1 cellular context compared by ENCODE assay signal in the genomic region with DNA sequence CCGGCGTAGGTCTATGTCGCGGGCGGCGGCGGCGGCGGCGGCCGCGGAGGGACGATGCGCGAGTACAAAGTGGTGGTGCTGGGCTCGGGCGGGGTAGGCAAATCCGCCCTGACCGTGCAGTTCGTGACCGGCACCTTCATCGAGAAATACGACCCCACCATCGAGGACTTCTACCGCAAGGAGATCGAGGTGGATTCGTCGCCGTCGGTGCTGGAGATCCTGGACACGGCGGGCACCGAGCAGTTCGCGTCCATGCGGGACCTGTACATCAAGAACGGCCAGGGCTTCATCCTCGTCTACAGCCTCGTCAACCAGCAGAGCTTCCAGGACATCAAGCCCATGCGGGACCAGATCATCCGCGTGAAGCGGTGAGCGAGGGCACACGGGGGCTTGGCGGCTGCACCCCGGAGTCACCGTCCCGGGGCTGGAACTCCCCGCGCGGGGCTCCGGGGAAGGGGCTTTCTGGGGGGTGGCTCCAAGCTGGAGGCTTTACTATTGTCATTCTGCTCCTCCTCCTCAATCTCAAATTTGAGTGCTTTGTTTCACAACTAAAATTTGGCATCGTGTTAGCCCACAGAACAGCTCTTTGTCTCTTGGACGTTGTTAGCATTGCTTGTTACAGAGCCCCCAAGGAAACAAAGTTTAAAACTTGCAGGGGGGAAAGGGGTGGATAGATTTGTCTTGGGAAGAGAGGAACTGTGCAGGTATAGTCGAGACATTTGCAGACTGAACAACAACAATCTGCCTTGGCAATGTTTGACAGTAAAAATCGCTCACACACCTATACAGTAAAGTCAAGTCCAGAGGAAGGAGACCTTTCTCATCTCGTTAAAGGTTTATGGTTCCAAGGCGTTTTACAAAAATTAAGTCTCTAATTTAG.
TF ChIP-seq lines count a peak whose summit lies in the region.

No MANE protein-coding gene starts in this region.

TF ChIP-seq in HepG2, 621 proteins besides CTCF, POLR2A, EP300 and RAD21 (continued from another document and continues in another):
- no peak for TF ChIP-seq ZNF280B (CRISPR knock-in tag; IDR thresholded peaks at IDR 0.05; ENCODE audit: borderline replicate concordance)
- TF ChIP-seq, protein P1, sequence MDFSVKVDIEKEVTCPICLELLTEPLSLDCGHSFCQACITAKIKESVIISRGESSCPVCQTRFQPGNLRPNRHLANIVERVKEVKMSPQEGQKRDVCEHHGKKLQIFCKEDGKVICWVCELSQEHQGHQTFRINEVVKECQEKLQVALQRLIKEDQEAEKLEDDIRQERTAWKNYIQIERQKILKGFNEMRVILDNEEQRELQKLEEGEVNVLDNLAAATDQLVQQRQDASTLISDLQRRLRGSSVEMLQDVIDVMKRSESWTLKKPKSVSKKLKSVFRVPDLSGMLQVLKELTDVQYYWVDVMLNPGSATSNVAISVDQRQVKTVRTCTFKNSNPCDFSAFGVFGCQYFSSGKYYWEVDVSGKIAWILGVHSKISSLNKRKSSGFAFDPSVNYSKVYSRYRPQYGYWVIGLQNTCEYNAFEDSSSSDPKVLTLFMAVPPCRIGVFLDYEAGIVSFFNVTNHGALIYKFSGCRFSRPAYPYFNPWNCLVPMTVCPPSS (IDR thresholded peaks at IDR 0.05) = no peak
- no peak for TF ChIP-seq NFYC (CRISPR knock-in tag; IDR thresholded peaks at IDR 0.05)
- TF ChIP-seq, protein P2, sequence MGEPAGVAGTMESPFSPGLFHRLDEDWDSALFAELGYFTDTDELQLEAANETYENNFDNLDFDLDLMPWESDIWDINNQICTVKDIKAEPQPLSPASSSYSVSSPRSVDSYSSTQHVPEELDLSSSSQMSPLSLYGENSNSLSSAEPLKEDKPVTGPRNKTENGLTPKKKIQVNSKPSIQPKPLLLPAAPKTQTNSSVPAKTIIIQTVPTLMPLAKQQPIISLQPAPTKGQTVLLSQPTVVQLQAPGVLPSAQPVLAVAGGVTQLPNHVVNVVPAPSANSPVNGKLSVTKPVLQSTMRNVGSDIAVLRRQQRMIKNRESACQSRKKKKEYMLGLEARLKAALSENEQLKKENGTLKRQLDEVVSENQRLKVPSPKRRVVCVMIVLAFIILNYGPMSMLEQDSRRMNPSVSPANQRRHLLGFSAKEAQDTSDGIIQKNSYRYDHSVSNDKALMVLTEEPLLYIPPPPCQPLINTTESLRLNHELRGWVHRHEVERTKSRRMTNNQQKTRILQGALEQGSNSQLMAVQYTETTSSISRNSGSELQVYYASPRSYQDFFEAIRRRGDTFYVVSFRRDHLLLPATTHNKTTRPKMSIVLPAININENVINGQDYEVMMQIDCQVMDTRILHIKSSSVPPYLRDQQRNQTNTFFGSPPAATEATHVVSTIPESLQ (CRISPR knock-in tag; conservative IDR thresholded peaks at IDR 0.05) = no peak
- peak; percentile 49; the same call in 1 of the 2 replicates for TF ChIP-seq ZBTB7A (CRISPR knock-in tag; IDR thresholded peaks at IDR 0.05)
- TF ChIP-seq KDM3A (CRISPR knock-in tag; IDR thresholded peaks at IDR 0.05; ENCODE audit: low read depth) = no peak
- TF ChIP-seq, protein P3, sequence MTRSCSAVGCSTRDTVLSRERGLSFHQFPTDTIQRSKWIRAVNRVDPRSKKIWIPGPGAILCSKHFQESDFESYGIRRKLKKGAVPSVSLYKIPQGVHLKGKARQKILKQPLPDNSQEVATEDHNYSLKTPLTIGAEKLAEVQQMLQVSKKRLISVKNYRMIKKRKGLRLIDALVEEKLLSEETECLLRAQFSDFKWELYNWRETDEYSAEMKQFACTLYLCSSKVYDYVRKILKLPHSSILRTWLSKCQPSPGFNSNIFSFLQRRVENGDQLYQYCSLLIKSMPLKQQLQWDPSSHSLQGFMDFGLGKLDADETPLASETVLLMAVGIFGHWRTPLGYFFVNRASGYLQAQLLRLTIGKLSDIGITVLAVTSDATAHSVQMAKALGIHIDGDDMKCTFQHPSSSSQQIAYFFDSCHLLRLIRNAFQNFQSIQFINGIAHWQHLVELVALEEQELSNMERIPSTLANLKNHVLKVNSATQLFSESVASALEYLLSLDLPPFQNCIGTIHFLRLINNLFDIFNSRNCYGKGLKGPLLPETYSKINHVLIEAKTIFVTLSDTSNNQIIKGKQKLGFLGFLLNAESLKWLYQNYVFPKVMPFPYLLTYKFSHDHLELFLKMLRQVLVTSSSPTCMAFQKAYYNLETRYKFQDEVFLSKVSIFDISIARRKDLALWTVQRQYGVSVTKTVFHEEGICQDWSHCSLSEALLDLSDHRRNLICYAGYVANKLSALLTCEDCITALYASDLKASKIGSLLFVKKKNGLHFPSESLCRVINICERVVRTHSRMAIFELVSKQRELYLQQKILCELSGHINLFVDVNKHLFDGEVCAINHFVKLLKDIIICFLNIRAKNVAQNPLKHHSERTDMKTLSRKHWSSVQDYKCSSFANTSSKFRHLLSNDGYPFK (CRISPR knock-in tag; IDR thresholded peaks at IDR 0.05; ENCODE audit: borderline replicate concordance) = no peak
- no peak for TF ChIP-seq HCFC1 (IDR thresholded peaks at IDR 0.05; ENCODE audit: low read depth, low read length)
- TF ChIP-seq MAZ (IDR thresholded peaks at IDR 0.05; ENCODE audit: borderline replicate concordance, low read depth, low read length) = no peak
- no peak for TF ChIP-seq MAZ (CRISPR knock-in tag; IDR thresholded peaks at IDR 0.05; ENCODE audit: low read depth)
- TF ChIP-seq HMG20A (CRISPR knock-in tag; IDR thresholded peaks at IDR 0.05; ENCODE audit: borderline replicate concordance) = no peak
- no peak for TF ChIP-seq NFIB (CRISPR knock-in tag; IDR thresholded peaks at IDR 0.05; ENCODE audit: borderline replicate concordance)
- no peak for TF ChIP-seq ZNF367 (CRISPR knock-in tag; IDR thresholded peaks at IDR 0.05; ENCODE audit: borderline replicate concordance)
- 0 out of 2 replicates have a peak, but pooled peaks have one; percentile 33 for TF ChIP-seq IRF9 (CRISPR knock-in tag; IDR thresholded peaks at IDR 0.05; ENCODE audit: borderline replicate concordance)
- peak; percentile 57; the same call in 1 of the 2 replicates for TF ChIP-seq ZNF446 (CRISPR knock-in tag; IDR thresholded peaks at IDR 0.05)
- TF ChIP-seq ZNF451 (CRISPR knock-in tag; IDR thresholded peaks at IDR 0.05) = peak; percentile 79; the same call in 1 of the 2 replicates
- 0 out of 2 replicates have a peak, but pooled peaks have one; percentile 32 for TF ChIP-seq ZBTB7B (CRISPR knock-in tag; IDR thresholded peaks at IDR 0.05)
- TF ChIP-seq ZNF33B (CRISPR knock-in tag; IDR thresholded peaks at IDR 0.05) = no peak
- TF ChIP-seq KLF16 (CRISPR knock-in tag; IDR thresholded peaks at IDR 0.05) = no peak
- TF ChIP-seq ARHGAP35 (CRISPR knock-in tag; IDR thresholded peaks at IDR 0.05; ENCODE audit: borderline replicate concordance) = no peak
- no peak for TF ChIP-seq GTF2F1 (IDR thresholded peaks at IDR 0.05; ENCODE audit: low read length)
- TF ChIP-seq MIER3 (CRISPR knock-in tag; IDR thresholded peaks at IDR 0.05; ENCODE audit: borderline replicate concordance) = no peak
- no peak for TF ChIP-seq AGO2 (optimal IDR thresholded peaks at IDR 0.05; ENCODE audit: low read depth, low read length)
- no peak for TF ChIP-seq ZKSCAN8 (CRISPR knock-in tag; IDR thresholded peaks at IDR 0.05; ENCODE audit: borderline replicate concordance)
- no peak for TF ChIP-seq ADNP (CRISPR knock-in tag; IDR thresholded peaks at IDR 0.05)
- TF ChIP-seq, protein P4, sequence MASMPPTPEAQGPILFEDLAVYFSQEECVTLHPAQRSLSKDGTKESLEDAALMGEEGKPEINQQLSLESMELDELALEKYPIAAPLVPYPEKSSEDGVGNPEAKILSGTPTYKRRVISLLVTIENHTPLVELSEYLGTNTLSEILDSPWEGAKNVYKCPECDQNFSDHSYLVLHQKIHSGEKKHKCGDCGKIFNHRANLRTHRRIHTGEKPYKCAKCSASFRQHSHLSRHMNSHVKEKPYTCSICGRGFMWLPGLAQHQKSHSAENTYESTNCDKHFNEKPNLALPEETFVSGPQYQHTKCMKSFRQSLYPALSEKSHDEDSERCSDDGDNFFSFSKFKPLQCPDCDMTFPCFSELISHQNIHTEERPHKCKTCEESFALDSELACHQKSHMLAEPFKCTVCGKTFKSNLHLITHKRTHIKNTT (CRISPR knock-in tag; IDR thresholded peaks at IDR 0.05) = no peak
- no peak for TF ChIP-seq ERF (CRISPR knock-in tag; IDR thresholded peaks at IDR 0.05)
- TF ChIP-seq RORA (CRISPR knock-in tag; IDR thresholded peaks at IDR 0.05) = no peak
- TF ChIP-seq POGZ (CRISPR knock-in tag; IDR thresholded peaks at IDR 0.05) = no peak
- TF ChIP-seq ZMYM4 (CRISPR knock-in tag; IDR thresholded peaks at IDR 0.05) = peak; percentile 43; the same call in 1 of the 2 replicates
- no peak for TF ChIP-seq CEBPG (CRISPR knock-in tag; IDR thresholded peaks at IDR 0.05)
- no peak for TF ChIP-seq KDM1A (CRISPR knock-in tag; IDR thresholded peaks at IDR 0.05)
- no peak for TF ChIP-seq FOXK2 (IDR thresholded peaks at IDR 0.05)
- TF ChIP-seq PHF21A (CRISPR knock-in tag; IDR thresholded peaks at IDR 0.05) = no peak
- no peak for TF ChIP-seq ZNF292 (CRISPR knock-in tag; IDR thresholded peaks at IDR 0.05; ENCODE audit: borderline replicate concordance, low read depth)
- no peak for TF ChIP-seq ISX (CRISPR knock-in tag; conservative IDR thresholded peaks at IDR 0.05)
- no peak for TF ChIP-seq ZFP62 (CRISPR knock-in tag; IDR thresholded peaks at IDR 0.05)
- TF ChIP-seq PRDM4 (CRISPR knock-in tag; IDR thresholded peaks at IDR 0.05; ENCODE audit: borderline replicate concordance) = no peak
- no peak for TF ChIP-seq DMTF1 (CRISPR knock-in tag; IDR thresholded peaks at IDR 0.05)
- no peak for TF ChIP-seq FOSL2 (CRISPR knock-in tag; IDR thresholded peaks at IDR 0.05)
- no peak for TF ChIP-seq ZSCAN20 (CRISPR knock-in tag; IDR thresholded peaks at IDR 0.05; ENCODE audit: borderline replicate concordance)
- TF ChIP-seq, protein P5, sequence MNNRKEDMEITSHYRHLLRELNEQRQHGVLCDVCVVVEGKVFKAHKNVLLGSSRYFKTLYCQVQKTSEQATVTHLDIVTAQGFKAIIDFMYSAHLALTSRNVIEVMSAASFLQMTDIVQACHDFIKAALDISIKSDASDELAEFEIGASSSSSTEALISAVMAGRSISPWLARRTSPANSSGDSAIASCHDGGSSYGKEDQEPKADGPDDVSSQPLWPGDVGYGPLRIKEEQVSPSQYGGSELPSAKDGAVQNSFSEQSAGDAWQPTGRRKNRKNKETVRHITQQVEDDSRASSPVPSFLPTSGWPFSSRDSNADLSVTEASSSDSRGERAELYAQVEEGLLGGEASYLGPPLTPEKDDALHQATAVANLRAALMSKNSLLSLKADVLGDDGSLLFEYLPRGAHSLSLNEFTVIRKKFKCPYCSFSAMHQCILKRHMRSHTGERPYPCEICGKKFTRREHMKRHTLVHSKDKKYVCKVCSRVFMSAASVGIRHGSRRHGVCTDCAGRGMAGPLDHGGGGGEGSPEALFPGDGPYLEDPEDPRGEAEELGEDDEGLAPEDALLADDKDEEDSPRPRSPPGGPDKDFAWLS (CRISPR knock-in tag; IDR thresholded peaks at IDR 0.05; ENCODE audit: borderline replicate concordance) = no peak
- no peak for TF ChIP-seq ZNF749 (CRISPR knock-in tag; IDR thresholded peaks at IDR 0.05; ENCODE audit: borderline replicate concordance)
- no peak for TF ChIP-seq HNRNPUL1 (IDR thresholded peaks at IDR 0.05; ENCODE audit: low read depth, low read length)
- no peak for TF ChIP-seq KLF9 (CRISPR knock-in tag; IDR thresholded peaks at IDR 0.05; ENCODE audit: low read depth)
- TF ChIP-seq ZNF30 (CRISPR knock-in tag; IDR thresholded peaks at IDR 0.05) = no peak
